Comparison of ENCODE assay signal across 8 cellular contexts in genomic region chrX:153400146-153401132, GRCh38. TPM values are rescaled to one million over a fixed set of nuclear protein-coding genes. Genes with fewer than 3 reads are reported as not detected.
DNase-seq lines count a peak whose midpoint lies in the region; ATAC-seq and TF ChIP-seq lines count a peak whose summit lies in the region.

No MANE protein-coding gene starts in this region.

- H3K36me3 Mint-ChIP-seq in H9 (ENCODE audit: insufficient read depth in 1 of 3, low read depth in 3 of 3) = peaks cover 7 to 10% (median 10%) of the 10 kb centered on the region in 3 experiments
- no peaks in the 10 kb centered on the region for H3K36me3 Mint-ChIP-seq in activated naive CD4-positive, alpha-beta T cell treated with anti-CD3 and anti-CD28 coated beads for 36 hours (ENCODE audit: low read depth)
- H3K36me3 Mint-ChIP-seq in stimulated activated effector memory CD8-positive, alpha-beta T cell treated with anti-CD3 and anti-CD28 coated beads, Interleukin-12 subunit alpha, Interleukin-12 subunit beta, amount 100 ng/mL, for 72 hours = no peaks in the 10 kb centered on the region

- H3K4me3 Mint-ChIP-seq in H9 = no peak overlapping the region
- H3K4me3 Mint-ChIP-seq in activated naive CD4-positive, alpha-beta T cell treated with anti-CD3 and anti-CD28 coated beads for 36 hours = no peak overlapping the region
- H3K4me3 Mint-ChIP-seq in stimulated activated effector memory CD8-positive, alpha-beta T cell treated with anti-CD3 and anti-CD28 coated beads, Interleukin-12 subunit alpha, Interleukin-12 subunit beta, amount 100 ng/mL, for 72 hours = no peak overlapping the region

- CTCF ChIA-PET in RWPE1 (lab: Yijun Ruan, JAX) = interaction anchor here (0.6 kb wide), 1 partner anchor 80 kb away, joined by 4 read pairs; no protein-coding TSS in a partner anchor
- CTCF ChIA-PET in activated naive CD4-positive, alpha-beta T cell treated with anti-CD3 and anti-CD28 coated beads for 36 hours (lab: Charles Lee) = interaction anchor here (1.2 kb wide), 1 partner anchor 19 kb away, joined by 3 read pairs; no protein-coding TSS in a partner anchor

- H3T11ph ChIP-seq in H9 (ENCODE audit: low read length) = no peak overlapping the region

- no peak overlapping the region for H3K9ac ChIP-seq in H9 (ENCODE audit: extremely low read depth, insufficient read length, low read length)

- no peaks in the 10 kb centered on the region for H3K4me1 Mint-ChIP-seq in H9
- peaks cover 1% of the 10 kb centered on the region for H3K4me1 Mint-ChIP-seq in activated naive CD4-positive, alpha-beta T cell treated with anti-CD3 and anti-CD28 coated beads for 36 hours (ENCODE audit: low read depth)
- H3K4me1 Mint-ChIP-seq in stimulated activated effector memory CD8-positive, alpha-beta T cell treated with anti-CD3 and anti-CD28 coated beads, Interleukin-12 subunit alpha, Interleukin-12 subunit beta, amount 100 ng/mL, for 72 hours = peaks cover 7% of the 10 kb centered on the region

- H4K20me1 ChIP-seq in H9 (ENCODE audit: control insufficient read depth, insufficient read depth, insufficient read length) = no peaks in the 10 kb centered on the region

- intact Hi-C loops in activated naive CD4-positive, alpha-beta T cell treated with anti-CD3 and anti-CD28 coated beads for 36 hours (cut with micrococcal nuclease) = loop anchor here (10.0 kb wide), 1 partner anchor 64 kb away; no protein-coding TSS in a partner anchor

- no peak overlapping the region for H3K4me2 ChIP-seq in H9 (ENCODE audit: insufficient read depth, insufficient read length, low read length)

- no peak overlapping the region for H4K5ac ChIP-seq in H9 (ENCODE audit: insufficient read length, low read depth, low read length)

- no peak overlapping the region for H2BK12ac ChIP-seq in H9 (ENCODE audit: insufficient read length, low read depth, low read length)

- POLR2A ChIA-PET in RWPE1 (lab: Yijun Ruan, JAX; ENCODE audit: low non-redundant PET) = no interaction called here

- peak; percentile 78 for ATAC-seq in stimulated activated effector memory CD8-positive, alpha-beta T cell treated with anti-CD3 and anti-CD28 coated beads, Interleukin-12 subunit alpha, Interleukin-12 subunit beta, amount 100 ng/mL, for 72 hours

- no peak overlapping the region for H2BK5ac ChIP-seq in H9 (ENCODE audit: insufficient read length, low read length)

- H3K27ac Mint-ChIP-seq in H9 = no peak overlapping the region
- H3K27ac Mint-ChIP-seq in activated naive CD4-positive, alpha-beta T cell treated with anti-CD3 and anti-CD28 coated beads for 36 hours = no peak overlapping the region
- no peak overlapping the region for H3K27ac Mint-ChIP-seq in stimulated activated effector memory CD8-positive, alpha-beta T cell treated with anti-CD3 and anti-CD28 coated beads, Interleukin-12 subunit alpha, Interleukin-12 subunit beta, amount 100 ng/mL, for 72 hours

- no peaks in the 10 kb centered on the region for H3K79me1 ChIP-seq in H9 (ENCODE audit: insufficient read depth, low read depth, low read length, poor library complexity, severe bottlenecking)

- H3K79me2 ChIP-seq in H9 (ENCODE audit: insufficient read depth, low read length) = no peaks in the 10 kb centered on the region

- H4K91ac ChIP-seq in H9 (ENCODE audit: insufficient read length, low read depth, low read length) = no peak overlapping the region

- peak; percentile 95 for TF ChIP-seq CTCF in BE2C (IDR thresholded peaks at IDR 0.05; ENCODE audit: low read depth, low read length)
- no peak; the same call in none of the 3 replicates for TF ChIP-seq CTCF in H9 (conservative IDR thresholded peaks at IDR 0.05)
- TF ChIP-seq CTCF in RWPE1 (conservative IDR thresholded peaks at IDR 0.05; ENCODE audit: low read depth) = peak; percentile 58

- no peak overlapping the region for H2BK120ac ChIP-seq in H9 (ENCODE audit: low read depth, low read length, poor library complexity, severe bottlenecking)

- no peak overlapping the region for H2BK20ac ChIP-seq in H9 (ENCODE audit: low read depth, low read length, poor library complexity, severe bottlenecking)

- no peak overlapping the region for H2AK5ac ChIP-seq in H9 (ENCODE audit: insufficient read length, low read length)

- no CpG with 5 or more reads among the region's 60 CpGs for WGBS in H9 (ENCODE audit: extremely low coverage, insufficient read length, low lambda C conversion rate)

- peaks cover 36% of the 10 kb centered on the region for H3K27me3 Mint-ChIP-seq in H9 (ENCODE audit: low read depth)
- H3K27me3 Mint-ChIP-seq in activated naive CD4-positive, alpha-beta T cell treated with anti-CD3 and anti-CD28 coated beads for 36 hours (ENCODE audit: low read depth) = no peaks in the 10 kb centered on the region

- H3K9me3 ChIP-seq in BE2C (no peaks in the 10 kb centered on the region), H9 (ENCODE audit: control insufficient read depth, low read depth, low read length) (peaks cover 10% of the 10 kb centered on the region)

- no peaks in the 10 kb centered on the region for H3K23me2 ChIP-seq in H9 (ENCODE audit: insufficient read length, low read depth, low read length, poor library complexity, severe bottlenecking)

- H3K23ac ChIP-seq in H9 (ENCODE audit: insufficient read length, low read depth, low read length) = no peak overlapping the region

- H3K56ac ChIP-seq in H9 (ENCODE audit: insufficient read length, low read depth, low read length) = no peak overlapping the region

- H3K27me3 ChIP-seq in BE2C = no peaks in the 10 kb centered on the region; the same call in 1 of the 2 replicates
- H3K27me3 ChIP-seq in H9 (ENCODE audit: insufficient read depth, low read length) = no peaks in the 10 kb centered on the region

- H4K8ac ChIP-seq in H9 (replicated peaks; ENCODE audit: insufficient read length, low read depth, low read length) = no peak overlapping the region

- no peak overlapping the region for H3K4ac ChIP-seq in H9 (ENCODE audit: low read depth, low read length)

- H3K4me1 ChIP-seq in BE2C (no peaks in the 10 kb centered on the region), H9 (ENCODE audit: insufficient read depth, low read length) (no peaks in the 10 kb centered on the region)

- H2AFZ ChIP-seq in H9 (ENCODE audit: low read length) = no peak overlapping the region

- H3K27ac ChIP-seq in H9 (ENCODE audit: insufficient read length, low read depth, low read length) (no peak overlapping the region), RWPE1 (no peak overlapping the region)

- peaks cover 65 to 79% of the 10 kb centered on the region in 2 experiments for H3K9me3 Mint-ChIP-seq in H9
- H3K9me3 Mint-ChIP-seq in activated naive CD4-positive, alpha-beta T cell treated with anti-CD3 and anti-CD28 coated beads for 36 hours = no peaks in the 10 kb centered on the region
- H3K9me3 Mint-ChIP-seq in stimulated activated effector memory CD8-positive, alpha-beta T cell treated with anti-CD3 and anti-CD28 coated beads, Interleukin-12 subunit alpha, Interleukin-12 subunit beta, amount 100 ng/mL, for 72 hours = no peaks in the 10 kb centered on the region

- no peak overlapping the region for H3K18ac ChIP-seq in H9 (ENCODE audit: insufficient read length, low read depth, low read length)

- H3K36me3 ChIP-seq in BE2C = no peaks in the 10 kb centered on the region

- DNase-seq in BE2C (peak; percentile 72), H9 (peak; percentile 70), RWPE1 (ENCODE audit: low spot score) (peak; percentile 49), iris pigment epithelial cell (ENCODE audit: low read depth) (peak; percentile 11), midbrain (lab: John Stamatoyannopoulos, UW) (no peak), OCI-M2 (lab: John Stamatoyannopoulos, UW; ENCODE audit: unreplicated experiment) (no peak)
- DNase-seq in activated naive CD4-positive, alpha-beta T cell treated with anti-CD3 and anti-CD28 coated beads for 36 hours = peak; percentile 66
- peak; percentile 56 to 70 for DNase-seq in stimulated activated effector memory CD8-positive, alpha-beta T cell treated with anti-CD3 and anti-CD28 coated beads, Interleukin-12 subunit alpha, Interleukin-12 subunit beta, amount 100 ng/mL, for 72 hours (ENCODE audit: low spot score in 2 of 2)

- H2BK15ac ChIP-seq in H9 (ENCODE audit: low read depth, low read length) = no peak overlapping the region

- H3K14ac ChIP-seq in H9 (ENCODE audit: insufficient read depth, low read length) = no peak overlapping the region

- no peak overlapping the region for H3K4me3 ChIP-seq in BE2C (ENCODE audit: low read depth, low read length)

RNA-seq across cellular contexts. Expression of gene PNMA6E, which starts 0.7 kb away (rescaled TPM):
- polyA plus RNA-seq in BE2C (2012; ENCODE audit: insufficient read depth, insufficient read length, low read depth) = 0.19 TPM
- not detected in 2 replicates for total RNA-seq in H9 (2021)
- total RNA-seq in activated naive CD4-positive, alpha-beta T cell treated with anti-CD3 and anti-CD28 coated beads for 36 hours = not detected

RNA-seq across cellular contexts. Expression of gene ZFP92, which starts 10.8 kb away (rescaled TPM):
- polyA plus RNA-seq in BE2C (2012; ENCODE audit: insufficient read depth, insufficient read length, low read depth) = 0.76 TPM
- total RNA-seq in H9 (2021) = 0.66 and 0.68 TPM in 2 replicates
- total RNA-seq in activated naive CD4-positive, alpha-beta T cell treated with anti-CD3 and anti-CD28 coated beads for 36 hours = under 1 TPM; 0.59 to 0.74 TPM

RNA-seq across cellular contexts. Expression of gene TREX2, which starts 45.4 kb away (rescaled TPM):
- polyA plus RNA-seq in BE2C (2012; ENCODE audit: insufficient read depth, insufficient read length, low read depth) = 4.6 TPM
- 1.1 and 1.3 TPM in 2 replicates for total RNA-seq in H9 (2021)
- 1 to 10 TPM; 1.0 to 1.2 TPM for total RNA-seq in activated naive CD4-positive, alpha-beta T cell treated with anti-CD3 and anti-CD28 coated beads for 36 hours

Comparison
In these comparisons a context has a peak if more than half of its experiments do, and no peak if none do; other contexts are left out.
1. DNase-seq: peak in BE2C (single experiment), H9 (single experiment), RWPE1 (single experiment), activated naive CD4-positive, alpha-beta T cell treated with anti-CD3 and anti-CD28 coated beads for 36 hours (single experiment), iris pigment epithelial cell (single experiment) and stimulated activated effector memory CD8-positive, alpha-beta T cell treated with anti-CD3 and anti-CD28 coated beads, Interleukin-12 subunit alpha, Interleukin-12 subunit beta, amount 100 ng/mL, for 72 hours (2 of 2); none in midbrain (single experiment) and OCI-M2 (single experiment).